In the genomic region with DNA sequence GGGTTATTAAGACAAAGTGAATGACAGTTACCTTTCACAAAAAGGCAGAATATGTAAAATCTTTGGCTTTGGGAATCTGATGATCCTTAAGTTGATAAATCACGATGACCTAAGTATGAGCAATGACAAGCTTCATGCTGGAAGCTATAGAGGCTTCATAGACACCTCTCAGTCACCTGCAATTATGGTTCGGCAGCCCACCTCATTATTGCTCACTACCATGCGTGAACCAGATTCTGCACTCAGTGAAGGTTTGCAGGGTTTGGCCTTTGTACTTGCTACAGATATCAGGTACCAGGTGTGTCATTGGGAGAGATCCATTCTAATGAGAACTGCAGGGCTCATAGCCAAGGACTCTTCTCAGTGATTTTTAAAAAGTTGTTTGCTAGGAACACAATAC, we compare ENCODE assay signal across 25 cellular contexts.
"Had no signal": no experiment of that assay in that cellular context is flagged by ENCODE, and none has a peak within 500 bp of the region (broad histone marks: within the 10 kb centered on the region; RNA-seq: fewer than 3 reads in every experiment).

No MANE protein-coding gene starts in this region.

- H3K27ac ChIP-seq: left lung, lower lobe of right lung, pancreas, prostate gland, transverse colon, upper lobe of left lung, vagina had no signal

- H3K27me3 ChIP-seq: left lung, pancreas, transverse colon, upper lobe of left lung, vagina had no signal

- H3K4me3 ChIP-seq: left lung, lower lobe of right lung, pancreas, prostate gland, smooth muscle cell, transverse colon, upper lobe of left lung, vagina had no signal

- ATAC-seq: left colon; left lung; lower lobe of right lung; naive thymus-derived CD8-positive, alpha-beta T cell; pancreas; right cardiac atrium; stimulated activated memory B cell treated with anti-CD40 and anti-IgM and Interleukin-4, amounts not matched to agents 10 μg/mL and 1 μg/mL and 100 μg/mL, for 72 hours; stimulated activated naive CD8-positive, alpha-beta T cell treated with anti-CD3 and anti-CD28 coated beads, Interleukin-15, amount 100 ng/mL, for 72 hours had no signal

- H3K36me3 ChIP-seq: left lung, lower lobe of right lung, pancreas, prostate gland, transverse colon, upper lobe of left lung, vagina had no signal

- DNase-seq: kidney; left colon; left lung; lower lobe of right lung; mammary epithelial cell; mesenchymal stem cell; naive thymus-derived CD8-positive, alpha-beta T cell; nucleus accumbens; pancreas; posterior cingulate gyrus; retina; right cardiac atrium; stimulated activated CD4-positive, alpha-beta T cell treated with anti-CD3 and anti-CD28 coated beads, Interleukin-1b, Interleukin-23, amount 100 ng/mL, for 48 hours; stimulated activated CD4-positive, alpha-beta T cell treated with anti-CD3 and anti-CD28 coated beads, Interleukin-2, amount 100 ng/mL, for 48 hours; stimulated activated CD4-positive, alpha-beta T cell treated with anti-CD3 and anti-CD28 coated beads, Interleukin-4, amount 100 ng/mL, for 4 hours; stimulated activated CD8-positive, alpha-beta memory T cell treated with anti-CD3 and anti-CD28 coated beads, Interleukin-4, amount 100 ng/mL, for 48 hours; stimulated activated naive CD4-positive, alpha-beta T cell treated with Interleukin-2 at 50 U/mL for 16 hours; stimulated activated naive CD8-positive, alpha-beta T cell treated with anti-CD3 and anti-CD28 coated beads, Interleukin-15, amount 100 ng/mL, for 72 hours; substantia nigra; transverse colon; upper lobe of left lung had no signal

- H3K9me3 ChIP-seq: lower lobe of right lung, pancreas, prostate gland, transverse colon, vagina had no signal

- H3K4me1 ChIP-seq: left lung, lower lobe of right lung, pancreas, prostate gland, transverse colon, upper lobe of left lung, vagina had no signal
